Comparison of ENCODE assay signal across 20 cellular contexts in genomic region chr7:42126475-42127231, GRCh38.
DNase-seq lines count a peak whose midpoint lies in the region; ATAC-seq, FAIRE-seq and TF ChIP-seq lines count a peak whose summit lies in the region.
"Had no signal": no experiment of that assay in that cellular context is flagged by ENCODE, and none has a peak within 500 bp of the region (broad histone marks: within the 10 kb centered on the region; RNA-seq: fewer than 3 reads in every experiment).

No MANE protein-coding gene starts in this region.

- TF ChIP-seq CTCF in GM23338 (conservative IDR thresholded peaks at IDR 0.05; ENCODE audit: low read depth in 2 of 2) (no peak), endothelial cell of umbilical vein (IDR thresholded peaks at IDR 0.05; ENCODE audit: extremely low read depth in 1 of 2, insufficient read depth in 1 of 2, low read depth in 1 of 2, low read length in 2 of 2) (no peak), mesothelial cell of epicardium (IDR thresholded peaks at IDR 0.05; ENCODE audit: unreplicated experiment) (no peak), osteoblast (IDR thresholded peaks at IDR 0.05; ENCODE audit: extremely low read depth, low read depth, low read length) (no peak), esophagus muscularis mucosa (IDR thresholded peaks at IDR 0.05) (no peak)

- H3K27ac ChIP-seq in GM23338 (ENCODE audit: low read depth) (no peak overlapping the region), endothelial cell of umbilical vein (ENCODE audit: insufficient read depth, low read depth, low read length) (no peak overlapping the region), osteoblast (ENCODE audit: low read depth, low read length) (no peak overlapping the region), esophagus muscularis mucosa (replicated peaks in 1 of 4) (no peak overlapping the region)
- H3K27ac ChIP-seq: A549, BLaER1 had no signal

- H3K36me3 Mint-ChIP-seq in GM23338 (ENCODE audit: low read depth) (peaks cover 6% of the 10 kb centered on the region; the same call in 2 of the 3 replicates), mesothelial cell of epicardium (peaks cover 17% of the 10 kb centered on the region)
- H3K36me3 Mint-ChIP-seq: CD4-positive, alpha-beta memory T cell had no signal

- H3K9ac ChIP-seq in endothelial cell of umbilical vein (replicated peaks; ENCODE audit: extremely low read depth, insufficient read depth, low read length): no peak overlapping the region
- H3K9ac ChIP-seq: BLaER1 had no signal

- intact Hi-C loops in endothelial cell of umbilical vein (cut with micrococcal nuclease) (loop anchor here (10.0 kb wide), 1 partner anchor 718 kb away; no protein-coding TSS in a partner anchor), esophagus muscularis mucosa (cut with DNase I) (no loop called here)

- H2AFZ ChIP-seq in GM23338 (no peak overlapping the region), endothelial cell of umbilical vein (ENCODE audit: low read depth, low read length) (no peak overlapping the region), osteoblast (ENCODE audit: low read length) (peak overlapping the region; percentile 38)

- dilution Hi-C loops in endothelial cell of umbilical vein (cut with MboI; ENCODE audit: extremely low pct_ligation_motif_present, low sequenced_read_pairs): no loop called here

- no peak for TF ChIP-seq EP300 in esophagus muscularis mucosa (IDR thresholded peaks at IDR 0.05)

- H3K4me3 ChIP-seq in GM23338 (no peak overlapping the region), endothelial cell of umbilical vein (replicated peaks in 1 of 3; ENCODE audit: insufficient read depth in 1 of 3, low read depth in 1 of 3, low read length in 3 of 3) (no peak overlapping the region), osteoblast (ENCODE audit: insufficient read depth, low read length) (no peak overlapping the region), esophagus muscularis mucosa (no peak overlapping the region)
- H3K4me3 ChIP-seq: A549, BLaER1 had no signal

- peak; percentile 33 for FAIRE-seq in endothelial cell of umbilical vein (lab: Jason Lieb, UNC)
- FAIRE-seq: A549, GM12891 had no signal

- peak overlapping the region; percentile 25; the same call in 1 of the 2 replicates for H3K27ac Mint-ChIP-seq in GM23338
- H3K27ac Mint-ChIP-seq in mesothelial cell of epicardium: peak overlapping the region; percentile 2

- H3K27me3 ChIP-seq in GM23338 (ENCODE audit: insufficient read depth) (no peaks in the 10 kb centered on the region), endothelial cell of umbilical vein (ENCODE audit: control insufficient read depth in 2 of 2, insufficient read depth in 2 of 2, low read length in 2 of 2) (no peaks in the 10 kb centered on the region), osteoblast (ENCODE audit: insufficient read depth, low read length) (no peaks in the 10 kb centered on the region), esophagus muscularis mucosa (no peaks in the 10 kb centered on the region)
- H3K27me3 ChIP-seq: BLaER1 had no signal

- TF ChIP-seq POLR2A in endothelial cell of umbilical vein (IDR thresholded peaks at IDR 0.05; ENCODE audit: low read depth, low read length) (no peak), esophagus muscularis mucosa (IDR thresholded peaks at IDR 0.05; ENCODE audit: low read depth) (no peak)

- DNase-seq in GM23338 (ENCODE audit: low spot score): no peak
- no peak for DNase-seq in endothelial cell of umbilical vein (ENCODE audit: low read depth, low spot score)
- no peak for DNase-seq in mesothelial cell of epicardium (ENCODE audit: low spot score in 2 of 2, unreplicated experiment in 2 of 2)
- no peak for DNase-seq in osteoblast (ENCODE audit: insufficient read length, low spot score, missing footprints)
- DNase-seq in esophagus muscularis mucosa (ENCODE audit: extremely low spot score): no peak
- DNase-seq in activated CD8-positive, alpha-beta memory T cell treated with anti-CD3 and anti-CD28 coated beads for 24 hours: no peak
- DNase-seq: Calu3; CD4-positive, alpha-beta memory T cell; KG1; NCI-H1105 treated with DMSO at 0.1 percent for 48 hours; NCI-H1694; NCI-H2081 treated with DMSO at 0.1 percent for 48 hours; NCI-H510A; NCI-H748 treated with DMSO at 0.1 percent for 48 hours; OCI-M1; SHP77 had no signal

- H3K4me1 Mint-ChIP-seq in GM23338 (peaks cover 6% of the 10 kb centered on the region), mesothelial cell of epicardium (peaks cover 38% of the 10 kb centered on the region)
- H3K4me1 Mint-ChIP-seq: CD4-positive, alpha-beta memory T cell had no signal

- no peaks in the 10 kb centered on the region for H3K9me1 ChIP-seq in endothelial cell of umbilical vein (replicated peaks; ENCODE audit: control insufficient read depth, extremely low read depth, insufficient read depth, low read length)

- POLR2A ChIA-PET in endothelial cell of umbilical vein (lab: Charles Lee): no interaction called here

- no peaks in the 10 kb centered on the region for H3F3A ChIP-seq in GM23338 (replicated peaks; ENCODE audit: low read depth)

- BruUV-seq in endothelial cell of umbilical vein (replicated peaks; lab: Mats Ljungman, UMichigan): no TSS peak

- no peak overlapping the region for H3K4me3 Mint-ChIP-seq in GM23338
- H3K4me3 Mint-ChIP-seq in mesothelial cell of epicardium: no peak overlapping the region
- H3K4me3 Mint-ChIP-seq: CD4-positive, alpha-beta memory T cell had no signal

- no peaks in the 10 kb centered on the region for H3K4me1 ChIP-seq in GM23338 (ENCODE audit: insufficient read depth)
- no peaks in the 10 kb centered on the region for H3K4me1 ChIP-seq in endothelial cell of umbilical vein (ENCODE audit: control insufficient read depth, extremely low read depth, insufficient read depth, low read length)
- H3K4me1 ChIP-seq in osteoblast (ENCODE audit: insufficient read depth, low read length): peaks cover 3% of the 10 kb centered on the region
- peaks cover 0 to 8% (median 0%) of the 10 kb centered on the region in 4 donors for H3K4me1 ChIP-seq in esophagus muscularis mucosa
- H3K4me1 ChIP-seq: A549 had no signal

- H3K4me2 ChIP-seq in GM23338 (no peak overlapping the region), endothelial cell of umbilical vein (ENCODE audit: insufficient read depth, low read length) (no peak overlapping the region), osteoblast (ENCODE audit: insufficient read depth, low read length) (peak overlapping the region; percentile 37)
- H3K4me2 ChIP-seq: A549, BLaER1 had no signal

- H3K27me3 Mint-ChIP-seq in GM23338 (ENCODE audit: insufficient read depth, low read depth, poor library complexity): no peaks in the 10 kb centered on the region
- no peaks in the 10 kb centered on the region for H3K27me3 Mint-ChIP-seq in mesothelial cell of epicardium (ENCODE audit: low read depth)

- H3K9me3 ChIP-seq in endothelial cell of umbilical vein (replicated peaks; ENCODE audit: control insufficient read depth, insufficient read depth, low read length) (no peaks in the 10 kb centered on the region), osteoblast (ENCODE audit: low read depth, low read length) (no peaks in the 10 kb centered on the region), esophagus muscularis mucosa (peaks cover 0 to 3% (median 0%) of the 10 kb centered on the region in 4 donors)

- ATAC-seq in GM23338: no peak
- ATAC-seq in GM18511 (IDR thresholded peaks at IDR 0.05; ENCODE audit: unreplicated experiment): no peak
- ATAC-seq: A549 had no signal

- H4K20me1 ChIP-seq in GM23338 (replicated peaks; ENCODE audit: insufficient read depth): no peaks in the 10 kb centered on the region
- H4K20me1 ChIP-seq in endothelial cell of umbilical vein (replicated peaks; ENCODE audit: control insufficient read depth, extremely low read depth, insufficient read depth, low read length): no peaks in the 10 kb centered on the region
- H4K20me1 ChIP-seq in osteoblast (ENCODE audit: insufficient read depth, low read length): peaks cover 7% of the 10 kb centered on the region
- H4K20me1 ChIP-seq: BLaER1 had no signal

- no peaks in the 10 kb centered on the region for H3K9me2 ChIP-seq in GM23338 (ENCODE audit: insufficient read depth)

- no peaks in the 10 kb centered on the region; the same call in 2 of the 3 replicates for H3K9me3 Mint-ChIP-seq in GM23338
- peaks cover 15% of the 10 kb centered on the region for H3K9me3 Mint-ChIP-seq in mesothelial cell of epicardium
- H3K9me3 Mint-ChIP-seq: CD4-positive, alpha-beta memory T cell had no signal

- WGBS in esophagus muscularis mucosa: 92% methylated on average over 6 of the region's 6 CpGs

- CTCF ChIA-PET in endothelial cell of umbilical vein (lab: Charles Lee): interaction anchor here (1.0 kb wide), 1 partner anchor 10 kb away, joined by 3 read pairs; no protein-coding TSS in a partner anchor

- H3K79me2 ChIP-seq in GM23338 (replicated peaks; ENCODE audit: insufficient read depth) (peaks cover 6% of the 10 kb centered on the region), endothelial cell of umbilical vein (ENCODE audit: control insufficient read depth, insufficient read depth, low read length) (no peaks in the 10 kb centered on the region), osteoblast (ENCODE audit: insufficient read depth, low read length) (peaks cover 12% of the 10 kb centered on the region)

- H3K36me3 ChIP-seq in GM23338 (ENCODE audit: insufficient read depth) (no peaks in the 10 kb centered on the region), endothelial cell of umbilical vein (ENCODE audit: control insufficient read depth in 2 of 2, extremely low read depth in 1 of 2, insufficient read depth in 2 of 2, low read length in 2 of 2) (no peaks in the 10 kb centered on the region), osteoblast (ENCODE audit: insufficient read depth, low read length) (no peaks in the 10 kb centered on the region), esophagus muscularis mucosa (no peaks in the 10 kb centered on the region)

TF ChIP-seq in GM23338, 12 proteins besides CTCF, POLR2A, EP300 and RAD21 (continues in another document):
- TF ChIP-seq POLR2AphosphoS5 (IDR thresholded peaks at IDR 0.05; ENCODE audit: low read depth): no peak
- no peak for TF ChIP-seq EZH2phosphoT487 (IDR thresholded peaks at IDR 0.05; ENCODE audit: unreplicated experiment)
- no peak for TF ChIP-seq NANOG (IDR thresholded peaks at IDR 0.05; ENCODE audit: borderline replicate concordance)
- TF ChIP-seq CREB1 (CRISPR knock-in tag; IDR thresholded peaks at IDR 0.05; ENCODE audit: low read depth): no peak

TF ChIP-seq in endothelial cell of umbilical vein, 7 proteins besides CTCF, POLR2A, EP300 and RAD21 (continues in another document):
- TF ChIP-seq MYC (IDR thresholded peaks at IDR 0.05; ENCODE audit: low read depth, low read length) (no peak), MAX (IDR thresholded peaks at IDR 0.05; ENCODE audit: insufficient read depth, insufficient read length) (no peak), EZH2 (IDR thresholded peaks at IDR 0.05; ENCODE audit: borderline replicate concordance, low read depth, low read length, severe bottlenecking) (no peak), GATA2 (IDR thresholded peaks at IDR 0.05; ENCODE audit: insufficient read depth, insufficient read length, low read depth, low read length) (no peak), JUN (IDR thresholded peaks at IDR 0.05; ENCODE audit: borderline replicate concordance, insufficient read depth, insufficient read length, low read depth) (no peak), POLR2AphosphoS5 (IDR thresholded peaks at IDR 0.05; ENCODE audit: insufficient read depth, low read depth, low read length) (no peak)
